ENCODE assay signal across 36 cellular contexts in genomic region chr12:109480356-109480755, GRCh38.
"Had no signal": no experiment of that assay in that cellular context is flagged by ENCODE, and none has a peak within 500 bp of the region (broad histone marks: within the 10 kb centered on the region; RNA-seq: fewer than 3 reads in every experiment).

No MANE protein-coding gene starts in this region.

- H3K4me3 Mint-ChIP-seq: activated B cell treated with CpG ODN at 0.5 μM for 24 hours; activated CD4-positive, alpha-beta memory T cell treated with anti-CD3 and anti-CD28 coated beads for 36 hours; activated CD8-positive, alpha-beta T cell treated with anti-CD3 and anti-CD28 coated beads for 36 hours; activated naive CD4-positive, alpha-beta T cell treated with anti-CD3 and anti-CD28 coated beads, Interleukin-2, amount 10 ng/mL, durations not matched to agents 7 days and 5 days; activated naive CD4-positive, alpha-beta T cell treated with anti-CD3 and anti-CD28 coated beads, Interleukin-2, amount 50 U/mL, for 24 hours; activated naive CD8-positive, alpha-beta T cell treated with anti-CD3 and anti-CD28 coated beads, Interleukin-2, amount 10 ng/mL, durations not matched to agents 7 days and 5 days; activated naive CD8-positive, alpha-beta T cell treated with anti-CD3 and anti-CD28 coated beads, Interleukin-2, amount 50 U/mL, for 24 hours; activated T-cell treated with anti-CD3 and anti-CD28 coated beads, Interleukin-2, amount 50 U/mL, for 4 hours; activated T-cell treated with anti-CD3 and anti-CD28 coated beads, Interleukin-2, amount 50 U/mL, for 72 hours; T-helper 1 cell treated with Interleukin-12 subunit alpha and Interleukin-12 subunit beta and Interleukin-4 antibody, amounts not matched to agents 30 μg/mL and 1 μg/mL, for 36 hours; T-helper 2 cell treated with Interferon-gamma antibody and Interleukin-4, amounts not matched to agents 5 μg/mL and 100 μg/mL, for 36 hours had no signal

- H3K27me3 Mint-ChIP-seq: activated B cell treated with CpG ODN at 0.5 μM for 24 hours; activated CD4-positive, alpha-beta memory T cell treated with anti-CD3 and anti-CD28 coated beads for 36 hours; activated CD8-positive, alpha-beta T cell treated with anti-CD3 and anti-CD28 coated beads for 36 hours; activated naive CD4-positive, alpha-beta T cell treated with anti-CD3 and anti-CD28 coated beads, Interleukin-2, amount 10 ng/mL, durations not matched to agents 7 days and 5 days; activated naive CD4-positive, alpha-beta T cell treated with anti-CD3 and anti-CD28 coated beads, Interleukin-2, amount 50 U/mL, for 24 hours; activated naive CD8-positive, alpha-beta T cell; activated naive CD8-positive, alpha-beta T cell treated with anti-CD3 and anti-CD28 coated beads, Interleukin-2, amount 10 ng/mL, durations not matched to agents 7 days and 5 days; activated naive CD8-positive, alpha-beta T cell treated with anti-CD3 and anti-CD28 coated beads, Interleukin-2, amount 50 U/mL, for 24 hours had no signal

- ATAC-seq: activated CD8-positive, alpha-beta T cell treated with anti-CD3 and anti-CD28 coated beads for 36 hours; activated naive CD8-positive, alpha-beta T cell treated with anti-CD3 and anti-CD28 coated beads, Interleukin-2, amount 50 U/mL, for 24 hours; activated T-cell treated with anti-CD3 and anti-CD28 coated beads, Interleukin-2, amount 50 U/mL, for 4 hours; activated T-cell treated with anti-CD3 and anti-CD28 coated beads, Interleukin-2, amount 50 U/mL, for 72 hours; body of pancreas had no signal

- H3K4me3 ChIP-seq: ascending aorta, body of pancreas, breast epithelium had no signal

- H3K27ac ChIP-seq: ascending aorta, body of pancreas, brain microvascular endothelial cell, breast epithelium, VCaP had no signal

- H3K9me3 Mint-ChIP-seq: activated B cell treated with CpG ODN at 0.5 μM for 24 hours; activated CD4-positive, alpha-beta memory T cell treated with anti-CD3 and anti-CD28 coated beads for 36 hours; activated CD4-positive, alpha-beta T cell treated with anti-CD3 and anti-CD28 coated beads, Interleukin-2, amount 10 ng/mL, durations not matched to agents 24 days and 14 days; activated CD8-positive, alpha-beta T cell treated with anti-CD3 and anti-CD28 coated beads for 36 hours; activated naive CD4-positive, alpha-beta T cell treated with anti-CD3 and anti-CD28 coated beads, Interleukin-2, amount 10 ng/mL, durations not matched to agents 7 days and 5 days; activated naive CD4-positive, alpha-beta T cell treated with anti-CD3 and anti-CD28 coated beads, Interleukin-2, amount 50 U/mL, for 24 hours; activated naive CD8-positive, alpha-beta T cell treated with anti-CD3 and anti-CD28 coated beads, Interleukin-2, amount 10 ng/mL, durations not matched to agents 7 days and 5 days; activated naive CD8-positive, alpha-beta T cell treated with anti-CD3 and anti-CD28 coated beads, Interleukin-2, amount 50 U/mL, for 24 hours; activated T-cell treated with anti-CD3 and anti-CD28 coated beads, Interleukin-2, amount 50 U/mL, for 4 hours; activated T-cell treated with anti-CD3 and anti-CD28 coated beads, Interleukin-2, amount 50 U/mL, for 72 hours; activated T-helper 2 cell treated with anti-CD3 and anti-CD28 coated beads, Interferon-gamma antibody, Interleukin-2, Interleukin-4, amounts not matched to agents 10 μg/mL and 5 μg/mL and 100 μg/mL, durations not matched to agents 14 hours and 24 hours and 36 hours; T-helper 1 cell treated with Interleukin-12 subunit alpha and Interleukin-12 subunit beta and Interleukin-4 antibody, amounts not matched to agents 30 μg/mL and 1 μg/mL, for 36 hours; T-helper 2 cell treated with Interferon-gamma antibody and Interleukin-4, amounts not matched to agents 5 μg/mL and 100 μg/mL, for 36 hours had no signal

- H3K27me3 ChIP-seq: ascending aorta, body of pancreas, brain microvascular endothelial cell, breast epithelium had no signal

- FAIRE-seq: TTC549 had no signal

- DNase-seq: activated B cell treated with CpG ODN at 0.5 μM for 24 hours; activated CD4-positive, alpha-beta memory T cell treated with anti-CD3 and anti-CD28 coated beads for 36 hours; activated CD4-positive, alpha-beta T cell treated with anti-CD3 and anti-CD28 coated beads for 4 hours; activated CD4-positive, alpha-beta T cell treated with anti-CD3 and anti-CD28 coated beads, Interleukin-2, amount 10 ng/mL, durations not matched to agents 24 days and 14 days; activated CD4-positive, alpha-beta T cell treated with anti-CD3 and anti-CD28 coated beads, Interleukin-2, amount 50 U/mL, for 1 hour; activated CD4-positive, alpha-beta T cell treated with anti-CD3 and anti-CD28 coated beads, Interleukin-2, amount 50 U/mL, for 4 hours; activated CD4-positive, CD25-positive, alpha-beta regulatory T cell treated with anti-CD3 and anti-CD28 coated beads, Interleukin-2, amount 50 U/mL, for 72 hours; activated CD8-positive, alpha-beta memory T cell treated with anti-CD3 and anti-CD28 coated beads, Interleukin-2, amount 50 U/mL, for 4 hours; activated CD8-positive, alpha-beta T cell treated with anti-CD3 and anti-CD28 coated beads for 36 hours; activated effector memory CD4-positive, alpha-beta T cell treated with Interleukin-2 at 50 U/mL for 16 hours; activated gamma-delta T cell; activated naive CD4-positive, alpha-beta T cell treated with anti-CD3 and anti-CD28 coated beads, Interleukin-2, amount 10 ng/mL, durations not matched to agents 7 days and 5 days; activated naive CD4-positive, alpha-beta T cell treated with Interleukin-2 at 50 U/mL for 16 hours; activated naive CD8-positive, alpha-beta T cell treated with anti-CD3 and anti-CD28 coated beads, Interleukin-2, amount 10 ng/mL, durations not matched to agents 7 days and 5 days; activated naive CD8-positive, alpha-beta T cell treated with anti-CD3 and anti-CD28 coated beads, Interleukin-2, amount 50 U/mL, for 24 hours; activated T-cell treated with anti-CD3 and anti-CD28 coated beads for 4 hours; activated T-cell treated with anti-CD3 and anti-CD28 coated beads, Interleukin-2, amount 50 U/mL, for 1 hour; activated T-cell treated with anti-CD3 and anti-CD28 coated beads, Interleukin-2, amount 50 U/mL, for 4 hours; activated T-cell treated with anti-CD3 and anti-CD28 coated beads, Interleukin-2, amount 50 U/mL, for 72 hours; amygdala; anterior cingulate cortex; body of pancreas; brain microvascular endothelial cell; central memory CD4-positive, alpha-beta T cell; T-helper 1 cell; T-helper 2 cell; T-helper 9 cell had no signal

- H3K9me3 ChIP-seq: ascending aorta, body of pancreas, breast epithelium had no signal

- H3K27ac Mint-ChIP-seq: activated B cell treated with CpG ODN at 0.5 μM for 24 hours; activated CD4-positive, alpha-beta memory T cell treated with anti-CD3 and anti-CD28 coated beads for 36 hours; activated CD4-positive, alpha-beta T cell treated with anti-CD3 and anti-CD28 coated beads, Interleukin-2, amount 10 ng/mL, durations not matched to agents 24 days and 14 days; activated CD8-positive, alpha-beta T cell treated with anti-CD3 and anti-CD28 coated beads for 36 hours; activated naive CD4-positive, alpha-beta T cell treated with anti-CD3 and anti-CD28 coated beads, Interleukin-2, amount 10 ng/mL, durations not matched to agents 7 days and 5 days; activated naive CD4-positive, alpha-beta T cell treated with anti-CD3 and anti-CD28 coated beads, Interleukin-2, amount 50 U/mL, for 24 hours; activated naive CD8-positive, alpha-beta T cell; activated naive CD8-positive, alpha-beta T cell treated with anti-CD3 and anti-CD28 coated beads, Interleukin-2, amount 10 ng/mL, durations not matched to agents 7 days and 5 days; activated naive CD8-positive, alpha-beta T cell treated with anti-CD3 and anti-CD28 coated beads, Interleukin-2, amount 50 U/mL, for 24 hours; activated T-cell treated with anti-CD3 and anti-CD28 coated beads, Interleukin-2, amount 50 U/mL, for 72 hours; activated T-helper 2 cell treated with anti-CD3 and anti-CD28 coated beads, Interferon-gamma antibody, Interleukin-2, Interleukin-4, amounts not matched to agents 10 μg/mL and 5 μg/mL and 100 μg/mL, durations not matched to agents 14 hours and 24 hours and 36 hours; T-helper 1 cell treated with Interleukin-12 subunit alpha and Interleukin-12 subunit beta and Interleukin-4 antibody, amounts not matched to agents 30 μg/mL and 1 μg/mL, for 36 hours; T-helper 2 cell treated with Interferon-gamma antibody and Interleukin-4, amounts not matched to agents 5 μg/mL and 100 μg/mL, for 36 hours had no signal
